In genomic region chr12:26936559-26937442, GRCh38 we compare ENCODE assay signal across 8 cellular contexts. TPM values are rescaled to one million over a fixed set of nuclear protein-coding genes. Genes with fewer than 3 reads are reported as not detected.
A peak's percentile ranks its signal among the peaks of the same experiment; 100 is the strongest.
DNase-seq lines count a peak whose midpoint lies in the region; FAIRE-seq and TF ChIP-seq lines count a peak whose summit lies in the region.

No MANE protein-coding gene starts in this region.

- no peaks in the 10 kb centered on the region for H3K27me3 Mint-ChIP-seq in progenitor cell of endocrine pancreas

- no peak for TF ChIP-seq POLR2A in H54 (IDR thresholded peaks at IDR 0.05; ENCODE audit: low read depth, low read length)

- H3K9me3 Mint-ChIP-seq in progenitor cell of endocrine pancreas (ENCODE audit: low read depth): no peaks in the 10 kb centered on the region

- H3K27ac Mint-ChIP-seq in progenitor cell of endocrine pancreas: peak overlapping the region; percentile 100

- H3K36me3 Mint-ChIP-seq in progenitor cell of endocrine pancreas (ENCODE audit: insufficient read depth): peaks cover 4% of the 10 kb centered on the region

- peak overlapping the region; percentile 86 for H3K4me3 ChIP-seq in SJCRH30

- no peak for TF ChIP-seq CTCF in progenitor cell of endocrine pancreas (IDR thresholded peaks at IDR 0.05; ENCODE audit: unreplicated experiment)

- H3K9me3 ChIP-seq in SJCRH30 (replicated peaks): no peaks in the 10 kb centered on the region

- no peak for DNase-seq in H54 (ENCODE audit: insufficient read length, low spot score)
- DNase-seq in SJCRH30: peak in 1 of 2 experiments; percentile 14
- no peak for DNase-seq in epithelial cell of prostate (ENCODE audit: low read depth, low spot score)
- DNase-seq in progenitor cell of endocrine pancreas (ENCODE audit: low spot score, unreplicated experiment): no peak
- DNase-seq in GDM1 (lab: John Stamatoyannopoulos, UW): no peak
- no peak for DNase-seq in germinal center (ENCODE audit: low spot score)
- DNase-seq in NCI-H1105 treated with DMSO at 0.1 percent for 48 hours (lab: John Stamatoyannopoulos, UW): no peak
- no peak for DNase-seq in RCC 7860 (ENCODE audit: low spot score)

- H3K4me3 Mint-ChIP-seq in progenitor cell of endocrine pancreas (ENCODE audit: low read depth): peak overlapping the region; percentile 97

- H3K27ac ChIP-seq in SJCRH30 (peak overlapping the region; percentile 93), epithelial cell of prostate (peak overlapping the region; percentile 92)

- no peaks in the 10 kb centered on the region for H3K27me3 ChIP-seq in SJCRH30

- no peaks in the 10 kb centered on the region for H3K36me3 ChIP-seq in SJCRH30

- peak; percentile 48 for FAIRE-seq in H54 (lab: Jason Lieb, UNC)
- FAIRE-seq in RCC 7860 (lab: Jason Lieb, UNC): no peak

- H3K4me1 Mint-ChIP-seq in progenitor cell of endocrine pancreas (ENCODE audit: low read depth): peaks cover 42% of the 10 kb centered on the region

- peaks cover 14% of the 10 kb centered on the region for H3K4me1 ChIP-seq in SJCRH30

RNA-seq across cellular contexts. Expression of gene INTS13, which starts 1.0 kb away (rescaled TPM):
- total RNA-seq in SJCRH30 (2014; rRNA removed; shearing (Covaris generic)): 48.1 and 70.8 TPM in 2 replicates
- 36.3 and 36.9 TPM in 2 replicates for total RNA-seq in progenitor cell of endocrine pancreas

RNA-seq across cellular contexts. Expression of gene FGFR1OP2, which starts 1.5 kb away (rescaled TPM):
- total RNA-seq in SJCRH30 (2014; rRNA removed; shearing (Covaris generic)): 53.1 and 56.3 TPM in 2 replicates
- 77.0 and 77.5 TPM in 2 replicates for total RNA-seq in progenitor cell of endocrine pancreas
